Comparison of ENCODE assay signal across 16 cellular contexts in the genomic region with DNA sequence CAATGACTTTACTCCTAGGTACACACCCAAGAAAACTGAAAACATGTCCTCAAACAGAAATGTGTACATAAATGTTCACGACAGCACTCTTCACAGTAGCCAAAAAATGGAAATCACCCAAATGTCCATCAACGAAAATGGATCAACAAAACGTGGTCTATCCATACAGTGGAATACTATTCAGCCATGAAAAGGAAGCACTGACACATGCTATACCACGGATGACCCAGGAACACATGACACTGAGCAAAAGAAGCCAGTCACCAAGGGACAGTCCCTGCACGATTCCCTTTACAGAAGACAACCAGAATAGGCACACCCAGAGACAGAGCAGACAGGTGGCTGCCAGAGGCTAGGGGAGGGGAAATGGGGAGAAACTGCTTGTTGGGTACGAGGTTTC. TPM values are rescaled to one million over a fixed set of nuclear protein-coding genes. Genes with fewer than 3 reads are reported as not detected.
A peak's percentile ranks its signal among the peaks of the same experiment; 100 is the strongest.
DNase-seq lines count a peak whose midpoint lies in the region; ATAC-seq and TF ChIP-seq lines count a peak whose summit lies in the region.
"Had no signal": no experiment of that assay in that cellular context is flagged by ENCODE, and none has a peak within 500 bp of the region (broad histone marks: within the 10 kb centered on the region; RNA-seq: fewer than 3 reads in every experiment).

No MANE protein-coding gene starts in this region.

- no peaks in the 10 kb centered on the region for H3K9me1 ChIP-seq in IMR-90 (ENCODE audit: insufficient read depth, low read length)

- TF ChIP-seq CTCF in IMR-90 (conservative IDR thresholded peaks at IDR 0.05; ENCODE audit: low read depth, low read length), result no peak

- H3K4me1 ChIP-seq in IMR-90 (ENCODE audit: control insufficient read depth, insufficient read depth, low read length), result no peaks in the 10 kb centered on the region

- in situ Hi-C loops in IMR-90 (cut with MboI; ENCODE audit: low sequenced_read_pairs), result no loop called here

- no peak overlapping the region for H2BK5ac ChIP-seq in IMR-90 (ENCODE audit: low read depth, low read length, poor library complexity, severe bottlenecking)

- H4K5ac ChIP-seq in IMR-90 (ENCODE audit: low read depth, low read length), result no peak overlapping the region

- intact Hi-C loops in IMR-90 (cut with micrococcal nuclease), result no loop called here

- no peak overlapping the region for H3K27ac ChIP-seq in IMR-90 (ENCODE audit: insufficient read depth, low read length)
- H3K27ac ChIP-seq: KMS-11 had no signal

- peaks cover 4% of the 10 kb centered on the region for H3K9me3 ChIP-seq in IMR-90 (ENCODE audit: control insufficient read depth, insufficient read depth, low read length)

- H3K36me3 ChIP-seq in IMR-90 (ENCODE audit: control insufficient read depth, insufficient read depth, low read length), result peaks cover 69% of the 10 kb centered on the region

- ATAC-seq in IMR-90 (ENCODE audit: low read depth) (no peak), esophagus mucosa (peak; percentile 56), HG02852 (IDR thresholded peaks at IDR 0.05; ENCODE audit: unreplicated experiment) (no peak)
- ATAC-seq: CD8-positive, alpha-beta T cell had no signal

- no peak overlapping the region for H2BK20ac ChIP-seq in IMR-90 (ENCODE audit: low read depth, low read length)

- no peak overlapping the region for H2BK15ac ChIP-seq in IMR-90 (ENCODE audit: low read depth, low read length)

- BruUV-seq in IMR-90 (replicated peaks; lab: Mats Ljungman, UMichigan), result no TSS peak

- no peak overlapping the region for H2AK5ac ChIP-seq in IMR-90 (ENCODE audit: low read depth, low read length)

- H4K8ac ChIP-seq in IMR-90 (ENCODE audit: low read depth in 2 of 2, low read length in 2 of 2), result no peak overlapping the region

- WGBS in IMR-90 (ENCODE audit: extremely low coverage in 2 of 2, insufficient read length in 1 of 2), 2 experiments, result 100% methylated on average over 3 of the region's 6 CpGs; no CpG with 5 or more reads in 1 of the 2 experiments

- no peak overlapping the region for H3K14ac ChIP-seq in IMR-90 (replicated peaks; ENCODE audit: low read depth, low read length)

- DNase-seq in D341Med (ENCODE audit: low spot score) (peak; percentile 3), IMR-90 (no peak), NOMO-1 treated with DMSO at 0.1 percent for 48 hours (lab: John Stamatoyannopoulos, UW; ENCODE audit: unreplicated experiment) (no peak)
- DNase-seq: CD8-positive, alpha-beta T cell; COR-L47; DND-41; GDM1; HCEC 1CT had no signal

- H3K9ac ChIP-seq in IMR-90 (ENCODE audit: low read depth, low read length), result no peak overlapping the region
- H3K9ac ChIP-seq: KMS-11 had no signal

- H2BK120ac ChIP-seq in IMR-90 (ENCODE audit: low read depth, low read length), result no peak overlapping the region

- H3K4me3 ChIP-seq in IMR-90 (ENCODE audit: insufficient read depth, low read depth, low read length), result no peak overlapping the region

- H3K23ac ChIP-seq in IMR-90 (ENCODE audit: low read depth, low read length), result no peak overlapping the region

- H3K56ac ChIP-seq in IMR-90 (ENCODE audit: extremely low read depth, insufficient read depth, low read length), result no peak overlapping the region

- no peak overlapping the region for H2AFZ ChIP-seq in IMR-90 (replicated peaks; ENCODE audit: low read length, poor library complexity)

- H3K27me3 ChIP-seq in IMR-90 (ENCODE audit: control insufficient read depth, insufficient read depth, low read length), result no peaks in the 10 kb centered on the region

- peaks cover 5% of the 10 kb centered on the region; the same call in 1 of the 2 replicates for H4K20me1 ChIP-seq in IMR-90 (ENCODE audit: insufficient read depth, low read length)

- peaks cover 5 to 6% of the 10 kb centered on the region in 2 experiments; a peak in 3 of 4 replicates for H3K79me1 ChIP-seq in IMR-90 (ENCODE audit: low read depth in 1 of 2, low read length in 2 of 2)

- H4K91ac ChIP-seq in IMR-90 (ENCODE audit: insufficient read depth, low read depth, low read length), result no peak overlapping the region

- TF ChIP-seq POLR2A in IMR-90 (IDR thresholded peaks at IDR 0.05; ENCODE audit: low read depth, low read length), result no peak

- POLR2A ChIA-PET in IMR-90 (lab: Charles Lee; ENCODE audit: unreplicated experiment), result no interaction called here

- peak overlapping the region; percentile 70 for H2AK9ac ChIP-seq in IMR-90 (replicated peaks; ENCODE audit: low read depth, low read length, poor library complexity)

- TF ChIP-seq RAD21 in IMR-90 (IDR thresholded peaks at IDR 0.05; ENCODE audit: low read length), result no peak

- CTCF ChIA-PET in IMR-90 (lab: Yijun Ruan, JAX), result no interaction called here

- dilution Hi-C loops in IMR-90 (cut with HindIII; ENCODE audit: low sequenced_read_pairs, unreplicated experiment), result no loop called here

- H3K18ac ChIP-seq in IMR-90 (ENCODE audit: low read depth, low read length), result no peak overlapping the region

- H3K4me2 ChIP-seq in IMR-90 (ENCODE audit: low read depth, low read length), result no peak overlapping the region
- H3K4me2 ChIP-seq: KMS-11 had no signal

- H3K4ac ChIP-seq in IMR-90 (ENCODE audit: low read depth, low read length), result no peak overlapping the region

TF ChIP-seq in IMR-90, 13 proteins besides CTCF, POLR2A, EP300 and RAD21:
- TF ChIP-seq, protein P1, sequence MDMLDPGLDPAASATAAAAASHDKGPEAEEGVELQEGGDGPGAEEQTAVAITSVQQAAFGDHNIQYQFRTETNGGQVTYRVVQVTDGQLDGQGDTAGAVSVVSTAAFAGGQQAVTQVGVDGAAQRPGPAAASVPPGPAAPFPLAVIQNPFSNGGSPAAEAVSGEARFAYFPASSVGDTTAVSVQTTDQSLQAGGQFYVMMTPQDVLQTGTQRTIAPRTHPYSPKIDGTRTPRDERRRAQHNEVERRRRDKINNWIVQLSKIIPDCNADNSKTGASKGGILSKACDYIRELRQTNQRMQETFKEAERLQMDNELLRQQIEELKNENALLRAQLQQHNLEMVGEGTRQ (IDR thresholded peaks at IDR 0.05; ENCODE audit: low read depth, low read length), result no peak
- TF ChIP-seq CEBPB (IDR thresholded peaks at IDR 0.05; ENCODE audit: low read depth, low read length), result no peak

RNA-seq across cellular contexts. Expression of a gene that starts 11.3 kb away (rescaled TPM):
- total RNA-seq in IMR-90 (2012; rRNA removed) (4.5 and 4.7 TPM in 2 replicates), esophagus mucosa (5.2 TPM)
- 5.9 and 7.3 TPM in 2 replicates for polyA plus RNA-seq in IMR-90 (2012; rRNA removed)
- polyA plus RNA-seq in IMR-90 (2012; cell fraction: cytosol; rRNA removed), result 2.6 and 6.0 TPM in 2 replicates
- 25.8 and 41.4 TPM in 2 replicates for polyA plus RNA-seq in IMR-90 (2012; cell fraction: nucleus; rRNA removed; ENCODE audit: low replicate concordance)

RNA-seq across cellular contexts. Expression of a gene that starts 21.4 kb away (rescaled TPM):
- total RNA-seq in IMR-90 (2012; rRNA removed), result 0.54 and 0.56 TPM in 2 replicates
- 1.7 TPM in 2 replicates for polyA plus RNA-seq in IMR-90 (2012; rRNA removed)
- polyA plus RNA-seq in IMR-90 (2012; cell fraction: cytosol; rRNA removed), result 0.68 and 1.1 TPM in 2 replicates
- polyA plus RNA-seq in IMR-90 (2012; cell fraction: nucleus; rRNA removed; ENCODE audit: low replicate concordance), result 0.99 and 1.6 TPM in 2 replicates
- 0.28 TPM for total RNA-seq in esophagus mucosa
- total RNA-seq: CD8-positive, alpha-beta T cell had no signal

RNA-seq across cellular contexts. Expression of a gene that starts 21.6 kb away (rescaled TPM):
- total RNA-seq in IMR-90 (2012; rRNA removed), result 22.2 and 24.4 TPM in 2 replicates
- 23.7 and 25.0 TPM in 2 replicates for polyA plus RNA-seq in IMR-90 (2012; rRNA removed)
- 15.1 and 18.0 TPM in 2 replicates for polyA plus RNA-seq in IMR-90 (2012; cell fraction: cytosol; rRNA removed)
- 91.7 and 149 TPM in 2 replicates for polyA plus RNA-seq in IMR-90 (2012; cell fraction: nucleus; rRNA removed; ENCODE audit: low replicate concordance)
- total RNA-seq in esophagus mucosa, result 8.1 TPM

RNA-seq across cellular contexts. Expression of a gene that starts 32.5 kb away (rescaled TPM):
- total RNA-seq in IMR-90 (2012; rRNA removed), result not detected in 2 replicates
- polyA plus RNA-seq in IMR-90 (2012; rRNA removed), result not detected in 2 replicates
- not detected in 2 replicates for polyA plus RNA-seq in IMR-90 (2012; cell fraction: cytosol; rRNA removed)
- polyA plus RNA-seq in IMR-90 (2012; cell fraction: nucleus; rRNA removed; ENCODE audit: low replicate concordance), result 0.10 TPM in 1 of 2 replicates, not detected in the other
- not detected for total RNA-seq in esophagus mucosa
- total RNA-seq: A673, H4 had no signal
- polyA plus RNA-seq: BJ, CD14-positive monocyte, IgD-negative memory B cell had no signal

RNA-seq across cellular contexts. Expression of a gene that starts 39.5 kb away (rescaled TPM):
- total RNA-seq in IMR-90 (2012; rRNA removed) (not detected in 2 replicates), esophagus mucosa (12.9 TPM)
- not detected in 2 replicates for polyA plus RNA-seq in IMR-90 (2012; rRNA removed)
- polyA plus RNA-seq in IMR-90 (2012; cell fraction: cytosol; rRNA removed), result not detected in 2 replicates
- not detected in 2 replicates for polyA plus RNA-seq in IMR-90 (2012; cell fraction: nucleus; rRNA removed; ENCODE audit: low replicate concordance)
- total RNA-seq: A673; CD8-positive, alpha-beta T cell; H4 had no signal
- polyA plus RNA-seq: BJ, CD14-positive monocyte, IgD-negative memory B cell had no signal
